In the genomic region with DNA sequence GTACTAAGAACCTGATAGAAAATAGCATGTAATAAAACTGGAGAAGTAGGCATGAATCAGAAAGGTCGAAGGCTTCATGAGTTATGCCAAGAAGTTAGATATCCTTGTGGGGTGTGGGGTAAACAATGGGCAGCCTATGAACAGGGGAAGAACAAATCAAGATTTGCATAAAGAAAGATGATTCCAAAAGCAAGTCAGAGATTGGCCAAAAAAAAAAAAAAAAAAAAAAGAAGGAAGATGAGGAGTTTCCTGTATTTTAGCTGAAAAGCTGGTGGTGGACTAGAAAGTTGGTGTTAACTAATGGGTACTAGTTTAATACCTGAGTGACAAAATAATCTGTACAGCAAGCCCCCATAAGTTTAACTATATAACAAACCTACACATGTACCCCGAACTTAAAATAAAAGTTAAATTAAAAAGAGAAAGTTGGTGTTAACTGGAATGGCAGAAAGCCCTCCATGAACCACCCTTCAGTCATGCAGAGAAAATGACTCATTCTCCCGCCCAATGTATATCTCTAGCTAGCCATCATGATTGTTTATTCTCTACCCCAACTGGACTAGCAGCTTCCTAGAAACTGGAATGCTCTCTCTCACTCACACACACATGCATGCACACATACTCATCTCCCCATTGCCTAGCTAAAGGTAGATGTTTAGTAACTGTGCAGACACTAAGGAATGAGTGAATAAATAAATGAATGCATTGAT, we compare ENCODE assay signal across 12 cellular contexts. TPM values are rescaled to one million over a fixed set of nuclear protein-coding genes. Genes with fewer than 3 reads are reported as not detected.
A peak's percentile ranks its signal among the peaks of the same experiment; 100 is the strongest.
DNase-seq lines count a peak whose midpoint lies in the region; ATAC-seq and TF ChIP-seq lines count a peak whose summit lies in the region.
"Had no signal": no experiment of that assay in that cellular context is flagged by ENCODE, and none has a peak within 500 bp of the region (broad histone marks: within the 10 kb centered on the region; RNA-seq: fewer than 3 reads in every experiment).

No MANE protein-coding gene starts in this region.

- H3K27ac ChIP-seq in brain microvascular endothelial cell (peak overlapping the region; percentile 37), uterus (no peak overlapping the region)
- H3K27ac ChIP-seq: hepatocyte had no signal

- intact Hi-C loops in uterus (cut with DNase I; ENCODE audit: low total_unique reads): no loop called here

- H3K4me3 ChIP-seq in MG63 (peak overlapping the region; percentile 34), brain microvascular endothelial cell (ENCODE audit: low read depth, low read length) (no peak overlapping the region), uterus (no peak overlapping the region)
- H3K4me3 ChIP-seq: hepatocyte had no signal

- peak; percentile 49 for DNase-seq in Daoy (ENCODE audit: low read depth)
- peak; percentile 43 for DNase-seq in MG63
- peak; percentile 27 for DNase-seq in brain microvascular endothelial cell
- DNase-seq in kidney tubule cell (ENCODE audit: low spot score): peak; percentile 80
- DNase-seq in uterus: no peak
- no peak for DNase-seq in activated T-cell treated with anti-CD3 and anti-CD28 coated beads, Interleukin-2, amount 50 U/mL, for 1 hour
- DNase-seq in NCI-H446 treated with DMSO at 0.1 percent for 48 hours (lab: John Stamatoyannopoulos, UW): no peak
- DNase-seq: activated CD4-positive, alpha-beta T cell treated with anti-CD3 and anti-CD28 coated beads for 48 hours; NCI-H69; stimulated activated CD4-positive, alpha-beta T cell treated with anti-CD3 and anti-CD28 coated beads, Interleukin-4, amount 100 ng/mL, for 4 hours had no signal

- no peaks in the 10 kb centered on the region for H3K9me3 ChIP-seq in MG63
- no peaks in the 10 kb centered on the region for H3K9me3 ChIP-seq in uterus

- TF ChIP-seq CTCF in brain microvascular endothelial cell (IDR thresholded peaks at IDR 0.05; ENCODE audit: low read depth, low read length, missing control alignments) (no peak), uterus (IDR thresholded peaks at IDR 0.05) (no peak)

- in situ Hi-C loops in brain microvascular endothelial cell (cut with HindIII; ENCODE audit: low pct_ligation_motif_present, low sequenced_read_pairs): no loop called here

- H3K27me3 ChIP-seq in MG63 (no peaks in the 10 kb centered on the region), brain microvascular endothelial cell (replicated peaks) (no peaks in the 10 kb centered on the region), uterus (no peaks in the 10 kb centered on the region)
- H3K27me3 ChIP-seq: hepatocyte had no signal

- H3K4me1 ChIP-seq in uterus: no peaks in the 10 kb centered on the region

- no peak for TF ChIP-seq POLR2A in uterus (IDR thresholded peaks at IDR 0.05)

- no peaks in the 10 kb centered on the region for H3K36me3 ChIP-seq in MG63
- no peaks in the 10 kb centered on the region for H3K36me3 ChIP-seq in brain microvascular endothelial cell (replicated peaks)
- H3K36me3 ChIP-seq in uterus: no peaks in the 10 kb centered on the region

- no peak for ATAC-seq in GM21367 (IDR thresholded peaks at IDR 0.05; ENCODE audit: unreplicated experiment)

RNA-seq across cellular contexts. Expression of gene ATP11C, which starts 41.7 kb away (rescaled TPM):
- 20.1 and 22.9 TPM in 2 replicates for total RNA-seq in Daoy (2014; rRNA removed; shearing (Covaris generic))
- total RNA-seq in MG63 (2014; rRNA removed; shearing (Covaris generic); ENCODE audit: low replicate concordance): 33.0 and 38.2 TPM in 2 replicates
- total RNA-seq in uterus: 10 to 100 TPM; 35.6 to 67.9 (median 52.4) TPM

Comparison
In these comparisons a context has a peak if more than half of its experiments do, and no peak if none do; other contexts are left out.
1. DNase-seq: peak in Daoy (single experiment), MG63 (single experiment), brain microvascular endothelial cell (single experiment) and kidney tubule cell (single experiment); none in uterus (0 of 2), activated T-cell treated with anti-CD3 and anti-CD28 coated beads, Interleukin-2, amount 50 U/mL, for 1 hour (single experiment) and NCI-H446 treated with DMSO at 0.1 percent for 48 hours (single experiment).